23 cellular contexts compared by ENCODE assay signal in genomic region chr5:97542469-97542868, GRCh38.
"Had no signal": no experiment of that assay in that cellular context is flagged by ENCODE, and none has a peak within 500 bp of the region (broad histone marks: within the 10 kb centered on the region; RNA-seq: fewer than 3 reads in every experiment).

No MANE protein-coding gene starts in this region.

- ATAC-seq: effector memory CD8-positive, alpha-beta T cell; esophagus mucosa; foreskin keratinocyte; gastrocnemius medialis; gastroesophageal sphincter had no signal

- H3K4me3 ChIP-seq: colonic mucosa, coronary artery, dorsolateral prefrontal cortex, esophagus muscularis mucosa, esophagus squamous epithelium, gastrocnemius medialis, gastroesophageal sphincter had no signal

- H3K4me1 ChIP-seq: colonic mucosa, esophagus squamous epithelium, foreskin keratinocyte, gastrocnemius medialis had no signal

- H3K36me3 ChIP-seq: colonic mucosa, esophagus muscularis mucosa, esophagus squamous epithelium, gastrocnemius medialis, gastroesophageal sphincter had no signal

- DNase-seq: colonic mucosa; cortex of kidney; dermis blood vessel endothelial cell; dorsolateral prefrontal cortex; effector CD4-positive, alpha-beta T cell; effector CD8-positive, alpha-beta T cell; effector memory CD4-positive, alpha-beta T cell; effector memory CD8-positive, alpha-beta T cell; endodermal cell; erythroblast; esophagus squamous epithelium; foreskin fibroblast; foreskin keratinocyte; foreskin melanocyte; gastrocnemius medialis; glutamatergic neuron; head of caudate nucleus had no signal

- H3K9me3 Mint-ChIP-seq: dendritic cell treated with granulocyte-macrophage colony-stimulating factor and Interleukin-4, amounts not matched to agents 40 ng/mL and 50 ng/mL, for 4 days had no signal

- H3K4me3 Mint-ChIP-seq: dendritic cell treated with granulocyte-macrophage colony-stimulating factor and Interleukin-4, amounts not matched to agents 40 ng/mL and 50 ng/mL, for 4 days; effector memory CD8-positive, alpha-beta T cell; endodermal cell had no signal

- H3K27ac ChIP-seq: colonic mucosa, coronary artery, dorsolateral prefrontal cortex, epithelial cell of prostate, esophagus muscularis mucosa, esophagus squamous epithelium, foreskin keratinocyte, gastrocnemius medialis, gastroesophageal sphincter had no signal

- H3K27me3 ChIP-seq: colonic mucosa, dorsolateral prefrontal cortex, esophagus muscularis mucosa, esophagus squamous epithelium, foreskin keratinocyte, gastrocnemius medialis, gastroesophageal sphincter had no signal

- H3K9me3 ChIP-seq: colonic mucosa, esophagus muscularis mucosa, esophagus squamous epithelium, gastrocnemius medialis, gastroesophageal sphincter had no signal

- H3K27ac Mint-ChIP-seq: dendritic cell treated with granulocyte-macrophage colony-stimulating factor and Interleukin-4, amounts not matched to agents 40 ng/mL and 50 ng/mL, for 4 days; effector memory CD8-positive, alpha-beta T cell; endodermal cell had no signal

- H3K27me3 Mint-ChIP-seq: dendritic cell treated with granulocyte-macrophage colony-stimulating factor and Interleukin-4, amounts not matched to agents 40 ng/mL and 50 ng/mL, for 4 days; effector memory CD8-positive, alpha-beta T cell had no signal
